12 cellular contexts compared by ENCODE assay signal in genomic region chrX:137033774-137034507, GRCh38. TPM values are rescaled to one million over a fixed set of nuclear protein-coding genes. Genes with fewer than 3 reads are reported as not detected.
DNase-seq lines count a peak whose midpoint lies in the region; ATAC-seq and TF ChIP-seq lines count a peak whose summit lies in the region.
"Had no signal": no experiment of that assay in that cellular context is flagged by ENCODE, and none has a peak within 500 bp of the region (broad histone marks: within the 10 kb centered on the region; RNA-seq: fewer than 3 reads in every experiment).

Gene GPR101 (minus strand): TSS chrX:137033995. CDS start chrX:137031674, 2,321 bp downstream.

- no peak within 1 kb of the TSS for H3K9ac ChIP-seq in MM.1S (ENCODE audit: low read length)

- WGBS in esophagus muscularis mucosa: 35% methylated on average over 12 of the region's 68 CpGs

- ATAC-seq in HG03139 (IDR thresholded peaks at IDR 0.05; ENCODE audit: unreplicated experiment) (no peak), GM19397 (IDR thresholded peaks at IDR 0.05; ENCODE audit: unreplicated experiment) (no peak)

- TF ChIP-seq POLR2A in esophagus muscularis mucosa (IDR thresholded peaks at IDR 0.05; ENCODE audit: low read depth): no peak

- H3K9me2 ChIP-seq in MM.1S (replicated peaks; ENCODE audit: insufficient read depth, low read length): no peaks in the 10 kb centered on the region
- H3K9me2 ChIP-seq in PC-9 (ENCODE audit: insufficient read depth): no peaks in the 10 kb centered on the region

- CTCF ChIA-PET in PC-9 (lab: Charles Lee): no interaction called here

- no peak for TF ChIP-seq EP300 in esophagus muscularis mucosa (IDR thresholded peaks at IDR 0.05)

- intact Hi-C loops in esophagus muscularis mucosa (cut with DNase I): no loop called here
- intact Hi-C loops in PC-9 (cut with micrococcal nuclease; ENCODE audit: unreplicated experiment): no loop called here

- POLR2A ChIA-PET in PC-9 (lab: Charles Lee; ENCODE audit: unreplicated experiment): no interaction called here

- H3K79me2 ChIP-seq in MM.1S (ENCODE audit: low read length) (no peaks in the 10 kb centered on the region), PC-9 (ENCODE audit: low read depth) (no peaks in the 10 kb centered on the region)

- peak; percentile 23 for DNase-seq in activated T-cell treated with anti-CD3 and anti-CD28 coated beads, Interleukin-2, amount 50 U/mL, for 1 hour
- no peak for DNase-seq in activated T-cell treated with anti-CD3 and anti-CD28 coated beads for 4 hours
- no peak for DNase-seq in MM.1S
- no peak for DNase-seq in esophagus muscularis mucosa (ENCODE audit: extremely low spot score)
- DNase-seq in retina: peak; percentile 26
- DNase-seq in PC-9: no peak
- DNase-seq: activated CD4-positive, CD25-positive, alpha-beta regulatory T cell; NCI-H1105 had no signal

- H3K9me3 ChIP-seq in MM.1S (replicated peaks; ENCODE audit: insufficient read depth, low read length) (no peaks in the 10 kb centered on the region), esophagus muscularis mucosa (no peaks in the 10 kb centered on the region), PC-9 (ENCODE audit: insufficient read depth, low read depth) (no peaks in the 10 kb centered on the region)

- H2AFZ ChIP-seq in MM.1S (ENCODE audit: low read length) (no peak within 1 kb of the TSS), PC-9 (no peak within 1 kb of the TSS)

- no TSS peak for BruUV-seq in PC-9 (replicated peaks; lab: Mats Ljungman, UMichigan)

- H3K36me3 ChIP-seq in MM.1S (replicated peaks; ENCODE audit: insufficient read depth, low read length): no peaks in the 10 kb centered on the region
- H3K36me3 ChIP-seq in esophagus muscularis mucosa: no peaks in the 10 kb centered on the region
- H3K36me3 ChIP-seq in PC-9 (ENCODE audit: low read depth): no peaks in the 10 kb centered on the region
- H3K36me3 ChIP-seq: upper lobe of left lung had no signal

- no peak within 1 kb of the TSS for H3K27ac ChIP-seq in MM.1S (ENCODE audit: low read length)
- no peak within 1 kb of the TSS for H3K27ac ChIP-seq in esophagus muscularis mucosa (replicated peaks in 1 of 4)
- H3K27ac ChIP-seq in PC-9: no peak within 1 kb of the TSS
- H3K27ac ChIP-seq: HL-60, upper lobe of left lung had no signal

- H3K4me1 ChIP-seq in MM.1S (ENCODE audit: low read length): no peaks in the 10 kb centered on the region
- H3K4me1 ChIP-seq in esophagus muscularis mucosa: peaks cover 0 to 32% (median 29%) of the 10 kb centered on the region in 4 donors
- H3K4me1 ChIP-seq in PC-9 (replicated peaks; ENCODE audit: insufficient read depth): no peaks in the 10 kb centered on the region

- no peaks in the 10 kb centered on the region for H3F3A ChIP-seq in MM.1S (ENCODE audit: insufficient read depth, low read length)
- no peaks in the 10 kb centered on the region for H3F3A ChIP-seq in PC-9 (ENCODE audit: insufficient read depth, low read depth)

- peak within 1 kb of the TSS; percentile 77 for H3K4me2 ChIP-seq in MM.1S (ENCODE audit: low read depth, low read length)
- H3K4me2 ChIP-seq in PC-9: no peak within 1 kb of the TSS

- TF ChIP-seq CTCF in MM.1S (IDR thresholded peaks at IDR 0.05; ENCODE audit: low read length) (no peak), esophagus muscularis mucosa (IDR thresholded peaks at IDR 0.05) (no peak), PC-9 (conservative IDR thresholded peaks at IDR 0.05) (no peak)

- H4K20me1 ChIP-seq in MM.1S (ENCODE audit: insufficient read depth, low read length) (no peaks in the 10 kb centered on the region), PC-9 (ENCODE audit: insufficient read depth) (no peaks in the 10 kb centered on the region)

- H3K27me3 ChIP-seq in MM.1S (replicated peaks; ENCODE audit: insufficient read depth, low read length): peaks cover 16% of the 10 kb centered on the region
- peaks cover 0 to 55% (median 15%) of the 10 kb centered on the region in 4 donors for H3K27me3 ChIP-seq in esophagus muscularis mucosa
- H3K27me3 ChIP-seq in PC-9 (ENCODE audit: insufficient read depth, low read depth): peaks cover 57% of the 10 kb centered on the region

- peak within 1 kb of the TSS; percentile 66 for H3K4me3 ChIP-seq in MM.1S (ENCODE audit: low read length)
- H3K4me3 ChIP-seq in esophagus muscularis mucosa: peak within 1 kb of the TSS; percentile 20 to 28 (median 24)
- H3K4me3 ChIP-seq in PC-9: no peak within 1 kb of the TSS

RNA-seq across cellular contexts. Expression of gene GPR101, which starts in this region (rescaled TPM):
- not detected for total RNA-seq in esophagus muscularis mucosa
- not detected in 2 replicates for total RNA-seq in PC-9 (2021)
- total RNA-seq: upper lobe of left lung had no signal

Comparison
In these comparisons a context has a peak if more than half of its experiments do, and no peak if none do; other contexts are left out.
1. DNase-seq: peak in activated T-cell treated with anti-CD3 and anti-CD28 coated beads, Interleukin-2, amount 50 U/mL, for 1 hour (single experiment) and retina (single experiment); none in activated T-cell treated with anti-CD3 and anti-CD28 coated beads for 4 hours (single experiment), MM.1S (single experiment), esophagus muscularis mucosa (single experiment) and PC-9 (0 of 2).